ENCODE assay signal across 8 cellular contexts in genomic region chr19:47514869-47515588, GRCh38. TPM values are rescaled to one million over a fixed set of nuclear protein-coding genes. Genes with fewer than 3 reads are reported as not detected.
DNase-seq lines count a peak whose midpoint lies in the region; ATAC-seq, FAIRE-seq and TF ChIP-seq lines count a peak whose summit lies in the region.

NAPA (minus strand) TSS chr19:47515063; CDS start chr19:47514940, 123 bp downstream.

- H3K27me3 ChIP-seq in astrocyte (ENCODE audit: insufficient read depth, low read length) (peaks cover 2% of the 10 kb centered on the region), right cardiac atrium (ENCODE audit: control insufficient read depth, insufficient read depth) (no peaks in the 10 kb centered on the region), uterus (no peaks in the 10 kb centered on the region)

- DNase-seq in NCI-H2029 (lab: John Stamatoyannopoulos, UW) (peak; percentile 100), T-helper 22 cell (ENCODE audit: low read depth) (peak; percentile 100), astrocyte (ENCODE audit: low read depth) (peak; percentile 98), right cardiac atrium (peak; percentile 100), pulmonary artery endothelial cell (ENCODE audit: low read depth, low spot score) (peak; percentile 99), uterus (peak; percentile 100)

- TF ChIP-seq CTCF in astrocyte (IDR thresholded peaks at IDR 0.05; ENCODE audit: insufficient read depth, low read depth, low read length), result no peak
- TF ChIP-seq CTCF in uterus (IDR thresholded peaks at IDR 0.05), result peak in 1 of 4 experiments; percentile 99

- H3K36me3 Mint-ChIP-seq in astrocyte (ENCODE audit: low read depth, unreplicated experiment), result peaks cover 8% of the 10 kb centered on the region

- peak within 1 kb of the TSS; percentile 99 for H3K27ac Mint-ChIP-seq in astrocyte (ENCODE audit: unreplicated experiment)

- no peaks in the 10 kb centered on the region for H3K9me3 ChIP-seq in astrocyte (ENCODE audit: insufficient read depth, low read depth, low read length)
- H3K9me3 ChIP-seq in right cardiac atrium (ENCODE audit: control insufficient read depth, low read length), result no peaks in the 10 kb centered on the region
- no peaks in the 10 kb centered on the region for H3K9me3 ChIP-seq in uterus

- WGBS in right cardiac atrium, result under 1% methylated on average over 78 of the region's 78 CpGs

- H3K4me3 ChIP-seq in astrocyte (ENCODE audit: insufficient read depth, low read depth, low read length), result peak within 1 kb of the TSS; percentile 93
- peak within 1 kb of the TSS; percentile 47 for H3K4me3 ChIP-seq in right cardiac atrium (ENCODE audit: low read length)
- peak within 1 kb of the TSS; percentile 85 to 91 for H3K4me3 ChIP-seq in uterus

- peak within 1 kb of the TSS; percentile 99 for H3K4me3 Mint-ChIP-seq in astrocyte (ENCODE audit: unreplicated experiment)

- H3K27ac ChIP-seq in astrocyte (ENCODE audit: low read depth, low read length), result peak within 1 kb of the TSS; percentile 96
- peak within 1 kb of the TSS; percentile 78 for H3K27ac ChIP-seq in right cardiac atrium (ENCODE audit: low read length)
- peak within 1 kb of the TSS; percentile 96 to 98 for H3K27ac ChIP-seq in uterus

- peaks cover 45% of the 10 kb centered on the region for H4K20me1 ChIP-seq in astrocyte (ENCODE audit: insufficient read depth, low read length)

- H2AFZ ChIP-seq in astrocyte (ENCODE audit: low read depth, low read length), result peak within 1 kb of the TSS; percentile 90

- no peaks in the 10 kb centered on the region for H3K9me3 Mint-ChIP-seq in astrocyte (ENCODE audit: unreplicated experiment)

- FAIRE-seq in astrocyte (lab: Jason Lieb, UNC), result no peak

- H3K36me3 ChIP-seq in astrocyte (ENCODE audit: insufficient read depth, low read length) (no peaks in the 10 kb centered on the region), uterus (no peaks in the 10 kb centered on the region)

- ATAC-seq in GM18505 (IDR thresholded peaks at IDR 0.05; ENCODE audit: unreplicated experiment) (peak; percentile 85), HG02973 (IDR thresholded peaks at IDR 0.05; ENCODE audit: unreplicated experiment) (peak; percentile 71), right cardiac atrium (peak; percentile 98)

- peak within 1 kb of the TSS; percentile 99 for H3K9ac ChIP-seq in astrocyte (ENCODE audit: low read length)

- H3K27me3 Mint-ChIP-seq in astrocyte (ENCODE audit: low read depth, unreplicated experiment), result peaks cover 3% of the 10 kb centered on the region

- peaks cover 33% of the 10 kb centered on the region for H3K4me1 Mint-ChIP-seq in astrocyte (ENCODE audit: low read depth, unreplicated experiment)

- H3K4me1 ChIP-seq in astrocyte (ENCODE audit: insufficient read depth, low read length) (peaks cover 13% of the 10 kb centered on the region), right cardiac atrium (ENCODE audit: control insufficient read depth, insufficient read depth, low read length) (peaks cover 30% of the 10 kb centered on the region), uterus (peaks cover 8 to 29% of the 10 kb centered on the region in 2 donors)

- intact Hi-C loops in right cardiac atrium (cut with DNase I), result loop anchor here in 3 of 4 donors (10.0 kb wide), 2 partner anchors 80 to 90 kb away; partner anchors contain the start of gene BICRA (in 2 of the 3)
- intact Hi-C loops in uterus (cut with DNase I; ENCODE audit: low total_unique reads), result no loop called here

- TF ChIP-seq POLR2A in GM18505 (IDR thresholded peaks at IDR 0.05; ENCODE audit: borderline replicate concordance, extremely low read depth, insufficient read depth, insufficient read length) (peak; percentile 92), uterus (IDR thresholded peaks at IDR 0.05) (peak; percentile 84 to 94)

- peak within 1 kb of the TSS; percentile 100 for H3K4me2 ChIP-seq in astrocyte (ENCODE audit: low read length)

- H3K79me2 ChIP-seq in astrocyte (ENCODE audit: insufficient read depth, low read length), result peaks cover 48% of the 10 kb centered on the region

RNA-seq across cellular contexts. Expression of gene NAPA, which starts in this region (rescaled TPM):
- total RNA-seq in astrocyte (122 and 132 TPM in 2 replicates), right cardiac atrium (100 to 1,000 TPM in 3 of 4 donors, 10 to 100 TPM in 1; 91.7 to 111 (median 105) TPM), pulmonary artery endothelial cell (59.7 and 76.2 TPM in 2 replicates), uterus (100 to 1,000 TPM in 3 of 4 donors, 10 to 100 TPM in 1; 36.5 to 693 (median 144) TPM)
- 102 TPM for polyA plus RNA-seq in right cardiac atrium

Comparison
In these comparisons a context has a peak if more than half of its experiments do, and no peak if none do; other contexts are left out.
1. Peak in every context shown above with its lines: DNase-seq, ATAC-seq, H3K4me3 ChIP-seq and H3K27ac ChIP-seq.